In genomic region chr10:102645741-102646609, GRCh38 we compare ENCODE assay signal across 8 cellular contexts. TPM values are rescaled to one million over a fixed set of nuclear protein-coding genes. Genes with fewer than 3 reads are reported as not detected.
DNase-seq lines count a peak whose midpoint lies in the region; ATAC-seq lines count a peak whose summit lies in the region.

No MANE protein-coding gene starts in this region.

- peaks cover 51% of the 10 kb centered on the region for H3K4me1 Mint-ChIP-seq in activated naive CD8-positive, alpha-beta T cell treated with anti-CD3 and anti-CD28 coated beads for 36 hours

- intact Hi-C loops in cardiac septum (cut with DNase I) (loop anchor here (2.0 to 5.0 kb wide), 2 partner anchors 29 to 66 kb away; partner anchors contain the start of genes ARL3 and SFXN2), posterior vena cava (cut with DNase I) (loop anchor here in 1 of 2 donors (10.0 kb wide), 1 partner anchor 141 kb away; the partner anchor contains the start of genes ACTR1A and SUFU)

- peak overlapping the region; percentile 96 for H3K27ac Mint-ChIP-seq in activated naive CD8-positive, alpha-beta T cell treated with anti-CD3 and anti-CD28 coated beads for 36 hours

- no peaks in the 10 kb centered on the region for H3K9me3 Mint-ChIP-seq in activated naive CD8-positive, alpha-beta T cell treated with anti-CD3 and anti-CD28 coated beads for 36 hours

- H3K4me3 Mint-ChIP-seq in activated naive CD8-positive, alpha-beta T cell treated with anti-CD3 and anti-CD28 coated beads for 36 hours: peak overlapping the region; percentile 92

- H3K36me3 Mint-ChIP-seq in activated naive CD8-positive, alpha-beta T cell treated with anti-CD3 and anti-CD28 coated beads for 36 hours: peaks cover 21% of the 10 kb centered on the region

- DNase-seq in CD1c-positive myeloid dendritic cell (ENCODE audit: extremely low spot score) (peak; percentile 95), HK-2 (ENCODE audit: unreplicated experiment) (peak; percentile 80), SKM-1 treated with dmso at 0.1 percent for 144 hours (lab: John Stamatoyannopoulos, UW; ENCODE audit: unreplicated experiment) (peak; percentile 95), cardiac septum (ENCODE audit: low spot score) (peak; percentile 96), posterior vena cava (ENCODE audit: low spot score) (peak; percentile 98), ureter (ENCODE audit: low spot score) (peak; percentile 95)
- peak; percentile 87 for DNase-seq in activated naive CD8-positive, alpha-beta T cell treated with anti-CD3 and anti-CD28 coated beads for 36 hours

- no peaks in the 10 kb centered on the region for H3K27me3 Mint-ChIP-seq in activated naive CD8-positive, alpha-beta T cell treated with anti-CD3 and anti-CD28 coated beads for 36 hours

- ATAC-seq in GM19395 (IDR thresholded peaks at IDR 0.05; ENCODE audit: unreplicated experiment): peak; percentile 45

RNA-seq across cellular contexts. Expression of gene TRIM8, which starts 1.7 kb away (rescaled TPM):
- total RNA-seq in activated naive CD8-positive, alpha-beta T cell treated with anti-CD3 and anti-CD28 coated beads for 36 hours: 10 to 100 TPM; 40.4 to 41.8 TPM
- total RNA-seq in cardiac septum: 99.6 TPM
- 100 to 1,000 TPM; 122 to 125 TPM for total RNA-seq in posterior vena cava
- total RNA-seq in ureter: 137 TPM

Comparison
In these comparisons a context has a peak if more than half of its experiments do, and no peak if none do; other contexts are left out.
1. Peak in every context shown above with its lines: DNase-seq and ATAC-seq.